In the genomic region with DNA sequence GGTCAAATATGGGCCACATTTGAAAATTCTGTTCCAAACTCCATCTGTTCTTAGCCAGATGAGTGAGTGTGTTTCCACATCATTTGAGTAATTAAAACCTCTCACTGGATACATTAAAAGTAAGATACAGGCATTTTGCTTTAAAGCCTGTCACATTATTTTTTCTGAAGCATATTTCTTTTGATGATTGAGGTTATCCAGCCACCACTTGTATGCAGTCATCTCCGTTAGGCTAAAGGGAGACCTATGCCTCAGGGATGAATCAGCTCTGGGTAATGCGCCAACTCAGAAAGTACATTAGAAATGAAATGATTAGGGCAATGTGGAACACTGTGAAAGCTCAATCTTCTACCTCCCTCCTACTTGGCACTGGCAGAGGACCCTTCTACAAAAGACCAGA, we compare ENCODE assay signal across 11 cellular contexts.
DNase-seq lines count a peak whose midpoint lies in the region; ATAC-seq and TF ChIP-seq lines count a peak whose summit lies in the region.
"Had no signal": no experiment of that assay in that cellular context is flagged by ENCODE, and none has a peak within 500 bp of the region (broad histone marks: within the 10 kb centered on the region; RNA-seq: fewer than 3 reads in every experiment).

No MANE protein-coding gene starts in this region.

- H3K4me3 ChIP-seq in SK-N-SH (ENCODE audit: low read depth in 2 of 2, low read length in 1 of 2) (peak overlapping the region in 1 of 2 experiments; percentile 21; a peak in 1 of 4 replicates), stomach smooth muscle (ENCODE audit: low read length in 2 of 2) (no peak overlapping the region), SJCRH30 (no peak overlapping the region)
- H3K4me3 ChIP-seq: tibial nerve had no signal

- whole genome bisulfite sequencing in SK-N-SH (ENCODE audit: low lambda C conversion rate) = 4% methylated on average over 2 of the region's 2 CpGs

- no peaks in the 10 kb centered on the region for H3K9me2 ChIP-seq in SK-N-SH

- POLR2A ChIA-PET in SK-N-SH (lab: Yijun Ruan, JAX) = interaction anchor here (0.9 to 2.5 kb wide), 4 partner anchors 28 to 125 kb away, joined by 3 to 21 read pairs (median 6); partner anchors contain the start of genes MKKS and SNAP25

- peak; percentile 100 for TF ChIP-seq EP300 in SK-N-SH (IDR thresholded peaks at IDR 0.05; ENCODE audit: borderline replicate concordance in 1 of 2, low read depth in 1 of 2, low read length in 1 of 2)

- H3K27ac ChIP-seq in SK-N-SH (ENCODE audit: low read depth in 2 of 2, low read length in 1 of 2) (peak overlapping the region; percentile 86 to 95), stomach smooth muscle (ENCODE audit: low read length) (peak overlapping the region; percentile 27), SJCRH30 (no peak overlapping the region)
- H3K27ac ChIP-seq: tibial nerve had no signal

- H3K36me3 ChIP-seq in SK-N-SH (replicated peaks in 1 of 2; ENCODE audit: control insufficient read depth in 1 of 2, insufficient read depth in 2 of 2, low read length in 1 of 2) (no peaks in the 10 kb centered on the region), stomach smooth muscle (ENCODE audit: control insufficient read depth in 2 of 2, insufficient read depth in 2 of 2, low read length in 2 of 2) (no peaks in the 10 kb centered on the region), SJCRH30 (no peaks in the 10 kb centered on the region)
- H3K36me3 ChIP-seq: tibial nerve had no signal

- no peaks in the 10 kb centered on the region for H3K27me3 ChIP-seq in SK-N-SH (ENCODE audit: insufficient read depth)
- H3K27me3 ChIP-seq in stomach smooth muscle (ENCODE audit: control insufficient read depth in 1 of 2, insufficient read depth in 2 of 2, low read length in 2 of 2) = no peaks in the 10 kb centered on the region
- no peaks in the 10 kb centered on the region for H3K27me3 ChIP-seq in SJCRH30
- H3K27me3 ChIP-seq: tibial nerve had no signal

- no peak for ATAC-seq in HG03378 (IDR thresholded peaks at IDR 0.05; ENCODE audit: unreplicated experiment)
- ATAC-seq: activated naive CD8-positive, alpha-beta T cell treated with anti-CD3 and anti-CD28 coated beads, Interleukin-2, amount 50 U/mL, for 24 hours had no signal

- peak; percentile 97 for DNase-seq in HCEC 1CT
- peak; percentile 69 for DNase-seq in SK-N-SH
- DNase-seq in fibroblast of peridontal ligament (ENCODE audit: extremely low read depth) = peak; percentile 96
- DNase-seq in activated CD4-positive, alpha-beta T cell treated with anti-CD3 and anti-CD28 coated beads for 4 hours = no peak
- no peak for DNase-seq in superior temporal gyrus (ENCODE audit: extremely low spot score)
- DNase-seq in SJCRH30 = no peak
- DNase-seq: activated naive CD8-positive, alpha-beta T cell treated with anti-CD3 and anti-CD28 coated beads, Interleukin-2, amount 50 U/mL, for 24 hours; NCI-H774 had no signal

- no peak for TF ChIP-seq CTCF in SK-N-SH (IDR thresholded peaks at IDR 0.05)

- H3K79me2 ChIP-seq in SK-N-SH (ENCODE audit: insufficient read depth) = no peaks in the 10 kb centered on the region

- no peak; the same call in 1 of the 2 replicates for TF ChIP-seq RAD21 in SK-N-SH (IDR thresholded peaks at IDR 0.05; ENCODE audit: low read length)

- H4K20me1 ChIP-seq in SK-N-SH (ENCODE audit: insufficient read depth) = no peaks in the 10 kb centered on the region

- peak overlapping the region; percentile 25; the same call in 1 of the 2 replicates for H3K9ac ChIP-seq in SK-N-SH
- H3K9ac ChIP-seq in stomach smooth muscle (ENCODE audit: low read length in 2 of 2) = no peak overlapping the region

- H3K4me2 ChIP-seq in SK-N-SH = peak overlapping the region; percentile 53; the same call in 1 of the 2 replicates

- peaks cover 39% of the 10 kb centered on the region for H3F3A ChIP-seq in SK-N-SH (replicated peaks; ENCODE audit: insufficient read depth)

- H3K4me1 ChIP-seq in SK-N-SH (ENCODE audit: control insufficient read depth in 1 of 2, insufficient read depth in 2 of 2, low read depth in 1 of 2, low read length in 1 of 2) (peaks cover 31 to 34% of the 10 kb centered on the region in 2 experiments), stomach smooth muscle (ENCODE audit: control insufficient read depth, insufficient read depth, low read length) (no peaks in the 10 kb centered on the region), SJCRH30 (no peaks in the 10 kb centered on the region)

- CTCF ChIA-PET in SK-N-SH (lab: Yijun Ruan, JAX) = interaction anchor here (1.0 to 2.5 kb wide), 4 partner anchors 83 to 331 kb away, joined by 3 to 6 read pairs (median 6); no protein-coding TSS in a partner anchor

- no peak overlapping the region for H2AFZ ChIP-seq in SK-N-SH (ENCODE audit: low read depth)

- H3K9me3 ChIP-seq in SK-N-SH = no peaks in the 10 kb centered on the region
- H3K9me3 ChIP-seq in stomach smooth muscle (ENCODE audit: control insufficient read depth in 2 of 2, low read length in 2 of 2) = no peaks in the 10 kb centered on the region
- no peaks in the 10 kb centered on the region for H3K9me3 ChIP-seq in SJCRH30 (replicated peaks)
- H3K9me3 ChIP-seq: tibial nerve had no signal

TF ChIP-seq in SK-N-SH, 30 proteins besides CTCF, POLR2A, EP300 and RAD21 (continues in another document):
- TF ChIP-seq GATA2 (CRISPR knock-in tag; IDR thresholded peaks at IDR 0.05) (peak; percentile 88), FOXM1 (IDR thresholded peaks at IDR 0.05; ENCODE audit: low read depth) (peak; percentile 99), FOXJ3 (CRISPR knock-in tag; IDR thresholded peaks at IDR 0.05) (peak; percentile 96), ELF1 (IDR thresholded peaks at IDR 0.05) (peak; percentile 47; the same call in 1 of the 2 replicates), POLR2AphosphoS5 (IDR thresholded peaks at IDR 0.05; ENCODE audit: low read depth, low read length) (peak; percentile 95), USF1 (IDR thresholded peaks at IDR 0.05; ENCODE audit: borderline replicate concordance, low read depth) (no peak), NFIC (IDR thresholded peaks at IDR 0.05; ENCODE audit: borderline replicate concordance) (peak; percentile 98), TEAD4 (IDR thresholded peaks at IDR 0.05; ENCODE audit: borderline replicate concordance, insufficient read depth) (peak; percentile 100), RCOR1 (IDR thresholded peaks at IDR 0.05; ENCODE audit: low read length) (peak; percentile 97), RXRA (IDR thresholded peaks at IDR 0.05; ENCODE audit: borderline replicate concordance, low read depth) (peak; percentile 97), MEF2A (IDR thresholded peaks at IDR 0.05; ENCODE audit: borderline replicate concordance, low read depth) (peak; percentile 87), EZH2phosphoT487 (IDR thresholded peaks at IDR 0.05; ENCODE audit: borderline replicate concordance, low read depth) (no peak)
- TF ChIP-seq, protein P1, sequence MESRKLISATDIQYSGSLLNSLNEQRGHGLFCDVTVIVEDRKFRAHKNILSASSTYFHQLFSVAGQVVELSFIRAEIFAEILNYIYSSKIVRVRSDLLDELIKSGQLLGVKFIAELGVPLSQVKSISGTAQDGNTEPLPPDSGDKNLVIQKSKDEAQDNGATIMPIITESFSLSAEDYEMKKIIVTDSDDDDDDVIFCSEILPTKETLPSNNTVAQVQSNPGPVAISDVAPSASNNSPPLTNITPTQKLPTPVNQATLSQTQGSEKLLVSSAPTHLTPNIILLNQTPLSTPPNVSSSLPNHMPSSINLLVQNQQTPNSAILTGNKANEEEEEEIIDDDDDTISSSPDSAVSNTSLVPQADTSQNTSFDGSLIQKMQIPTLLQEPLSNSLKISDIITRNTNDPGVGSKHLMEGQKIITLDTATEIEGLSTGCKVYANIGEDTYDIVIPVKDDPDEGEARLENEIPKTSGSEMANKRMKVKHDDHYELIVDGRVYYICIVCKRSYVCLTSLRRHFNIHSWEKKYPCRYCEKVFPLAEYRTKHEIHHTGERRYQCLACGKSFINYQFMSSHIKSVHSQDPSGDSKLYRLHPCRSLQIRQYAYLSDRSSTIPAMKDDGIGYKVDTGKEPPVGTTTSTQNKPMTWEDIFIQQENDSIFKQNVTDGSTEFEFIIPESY (IDR thresholded peaks at IDR 0.05; ENCODE audit: borderline replicate concordance, low read depth) = peak; percentile 83
- TF ChIP-seq, protein P2, sequence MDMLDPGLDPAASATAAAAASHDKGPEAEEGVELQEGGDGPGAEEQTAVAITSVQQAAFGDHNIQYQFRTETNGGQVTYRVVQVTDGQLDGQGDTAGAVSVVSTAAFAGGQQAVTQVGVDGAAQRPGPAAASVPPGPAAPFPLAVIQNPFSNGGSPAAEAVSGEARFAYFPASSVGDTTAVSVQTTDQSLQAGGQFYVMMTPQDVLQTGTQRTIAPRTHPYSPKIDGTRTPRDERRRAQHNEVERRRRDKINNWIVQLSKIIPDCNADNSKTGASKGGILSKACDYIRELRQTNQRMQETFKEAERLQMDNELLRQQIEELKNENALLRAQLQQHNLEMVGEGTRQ (IDR thresholded peaks at IDR 0.05; ENCODE audit: borderline replicate concordance, low read depth, low read length) = no peak
- TF ChIP-seq, protein P3, sequence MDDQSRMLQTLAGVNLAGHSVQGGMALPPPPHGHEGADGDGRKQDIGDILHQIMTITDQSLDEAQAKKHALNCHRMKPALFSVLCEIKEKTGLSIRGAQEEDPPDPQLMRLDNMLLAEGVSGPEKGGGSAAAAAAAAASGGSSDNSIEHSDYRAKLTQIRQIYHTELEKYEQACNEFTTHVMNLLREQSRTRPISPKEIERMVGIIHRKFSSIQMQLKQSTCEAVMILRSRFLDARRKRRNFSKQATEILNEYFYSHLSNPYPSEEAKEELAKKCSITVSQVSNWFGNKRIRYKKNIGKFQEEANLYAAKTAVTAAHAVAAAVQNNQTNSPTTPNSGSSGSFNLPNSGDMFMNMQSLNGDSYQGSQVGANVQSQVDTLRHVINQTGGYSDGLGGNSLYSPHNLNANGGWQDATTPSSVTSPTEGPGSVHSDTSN (IDR thresholded peaks at IDR 0.05) = peak; percentile 99

Comparison
In these comparisons a context has a peak if more than half of its experiments do, and no peak if none do; other contexts are left out.
1. DNase-seq: peak in HCEC 1CT (single experiment), SK-N-SH (single experiment) and fibroblast of peridontal ligament (single experiment); none in activated CD4-positive, alpha-beta T cell treated with anti-CD3 and anti-CD28 coated beads for 4 hours (0 of 2), superior temporal gyrus (single experiment) and SJCRH30 (0 of 2).